In the genomic region with DNA sequence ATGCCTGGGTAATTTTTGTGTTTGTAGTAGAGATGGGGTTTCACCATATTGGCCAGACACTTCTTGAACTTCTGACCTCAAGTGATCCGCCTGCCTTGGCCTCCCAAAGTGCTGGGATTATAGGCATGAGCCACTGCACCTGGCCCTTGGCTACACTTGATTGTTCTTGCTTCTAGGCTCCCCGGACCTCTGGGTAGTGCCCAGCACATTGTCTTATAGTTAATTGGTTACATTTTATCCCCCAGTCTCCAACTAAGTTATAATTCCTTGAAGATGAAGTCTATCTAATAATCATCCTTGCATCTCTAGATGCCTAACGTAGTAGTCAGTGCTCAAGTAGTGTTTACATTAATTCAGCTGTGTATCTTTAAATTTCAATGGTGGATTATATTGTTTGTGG, we compare ENCODE assay signal across 22 cellular contexts. TPM values are rescaled to one million over a fixed set of nuclear protein-coding genes. Genes with fewer than 3 reads are reported as not detected.
"Had no signal": no experiment of that assay in that cellular context is flagged by ENCODE, and none has a peak within 500 bp of the region (broad histone marks: within the 10 kb centered on the region; RNA-seq: fewer than 3 reads in every experiment).

No MANE protein-coding gene starts in this region.

- H3K27ac Mint-ChIP-seq: activated CD4-positive, alpha-beta T cell treated with anti-CD3 and anti-CD28 coated beads, Interleukin-2, amount 10 ng/mL, durations not matched to agents 7 days and 5 days; activated CD8-positive, alpha-beta T cell treated with anti-CD3 and anti-CD28 coated beads, Interleukin-2, amount 10 ng/mL, durations not matched to agents 7 days and 5 days; activated naive CD4-positive, alpha-beta T cell treated with anti-CD3 and anti-CD28 coated beads, Interleukin-2, amount 10 ng/mL, durations not matched to agents 7 days and 5 days; activated naive CD8-positive, alpha-beta T cell treated with anti-CD3 and anti-CD28 coated beads, Interleukin-2, amount 50 U/mL, for 24 hours; effector memory CD8-positive, alpha-beta T cell; natural killer cell treated with Interleukin-12 subunit alpha and Interleukin-12 subunit beta and Interleukin-15 and Interleukin-18, amount 100 ng/mL, for 72 hours; stimulated activated naive CD8-positive, alpha-beta T cell treated with anti-CD3 and anti-CD28 coated beads, Interleukin-15, Interleukin-2, amounts not matched to agents 100 ng/mL and 50 ng/mL, for 24 hours had no signal

- H3K4me1 ChIP-seq: parathyroid adenoma had no signal

- H3K36me3 Mint-ChIP-seq: activated naive CD4-positive, alpha-beta T cell treated with anti-CD3 and anti-CD28 coated beads, Interleukin-2, amount 10 ng/mL, durations not matched to agents 7 days and 5 days; natural killer cell treated with Interleukin-12 subunit alpha and Interleukin-12 subunit beta and Interleukin-15 and Interleukin-18, amount 100 ng/mL, for 72 hours had no signal

- H3K4me3 Mint-ChIP-seq: activated CD4-positive, alpha-beta T cell treated with anti-CD3 and anti-CD28 coated beads, Interleukin-2, amount 10 ng/mL, durations not matched to agents 7 days and 5 days; activated CD8-positive, alpha-beta T cell treated with anti-CD3 and anti-CD28 coated beads, Interleukin-2, amount 10 ng/mL, durations not matched to agents 7 days and 5 days; activated naive CD4-positive, alpha-beta T cell treated with anti-CD3 and anti-CD28 coated beads, Interleukin-2, amount 10 ng/mL, durations not matched to agents 7 days and 5 days; activated naive CD8-positive, alpha-beta T cell treated with anti-CD3 and anti-CD28 coated beads, Interleukin-2, amount 50 U/mL, for 24 hours; activated T-cell treated with anti-CD3 and anti-CD28 coated beads, Interleukin-2, amount 50 U/mL, for 4 hours; effector memory CD8-positive, alpha-beta T cell; natural killer cell treated with Interleukin-12 subunit alpha and Interleukin-12 subunit beta and Interleukin-15 and Interleukin-18, amount 100 ng/mL, for 72 hours; stimulated activated naive CD8-positive, alpha-beta T cell treated with anti-CD3 and anti-CD28 coated beads, Interleukin-15, Interleukin-2, amounts not matched to agents 100 ng/mL and 50 ng/mL, for 24 hours had no signal

- H3K9me3 Mint-ChIP-seq: activated CD4-positive, alpha-beta T cell treated with anti-CD3 and anti-CD28 coated beads, Interleukin-2, amount 10 ng/mL, durations not matched to agents 7 days and 5 days; activated naive CD4-positive, alpha-beta T cell treated with anti-CD3 and anti-CD28 coated beads, Interleukin-2, amount 10 ng/mL, durations not matched to agents 7 days and 5 days; activated naive CD8-positive, alpha-beta T cell treated with anti-CD3 and anti-CD28 coated beads, Interleukin-2, amount 50 U/mL, for 24 hours; activated T-cell treated with anti-CD3 and anti-CD28 coated beads, Interleukin-2, amount 50 U/mL, for 4 hours; brain; effector memory CD8-positive, alpha-beta T cell; natural killer cell treated with Interleukin-12 subunit alpha and Interleukin-12 subunit beta and Interleukin-15 and Interleukin-18, amount 100 ng/mL, for 72 hours; stimulated activated naive CD8-positive, alpha-beta T cell treated with anti-CD3 and anti-CD28 coated beads, Interleukin-15, Interleukin-2, amounts not matched to agents 100 ng/mL and 50 ng/mL, for 24 hours had no signal

- H3K4me1 Mint-ChIP-seq: activated CD4-positive, alpha-beta T cell treated with anti-CD3 and anti-CD28 coated beads, Interleukin-2, amount 10 ng/mL, durations not matched to agents 7 days and 5 days; activated naive CD4-positive, alpha-beta T cell treated with anti-CD3 and anti-CD28 coated beads, Interleukin-2, amount 10 ng/mL, durations not matched to agents 7 days and 5 days had no signal

- ATAC-seq: activated CD4-positive, CD25-positive, alpha-beta regulatory T cell treated with anti-CD3 and anti-CD28 coated beads, Interleukin-2, amount 50 U/mL, for 24 hours; activated CD8-positive, alpha-beta T cell treated with anti-CD3 and anti-CD28 coated beads, Interleukin-2, amount 10 ng/mL, durations not matched to agents 7 days and 5 days; activated naive CD8-positive, alpha-beta T cell treated with anti-CD3 and anti-CD28 coated beads, Interleukin-2, amount 50 U/mL, for 24 hours; activated T-cell treated with anti-CD3 and anti-CD28 coated beads, Interleukin-2, amount 50 U/mL, for 4 hours; effector memory CD8-positive, alpha-beta T cell; natural killer cell treated with Interleukin-12 subunit alpha and Interleukin-12 subunit beta and Interleukin-15 and Interleukin-18, amount 100 ng/mL, for 72 hours had no signal

- H3K27ac ChIP-seq: parathyroid adenoma had no signal

- DNase-seq: activated CD4-positive, alpha-beta T cell treated with anti-CD3 and anti-CD28 coated beads, Interleukin-2, amount 10 ng/mL, durations not matched to agents 7 days and 5 days; activated CD8-positive, alpha-beta memory T cell treated with anti-CD3 and anti-CD28 coated beads, Interleukin-2, amount 50 U/mL, for 4 hours; activated CD8-positive, alpha-beta T cell treated with anti-CD3 and anti-CD28 coated beads, Interleukin-2, amount 10 ng/mL, durations not matched to agents 7 days and 5 days; activated naive CD4-positive, alpha-beta T cell treated with anti-CD3 and anti-CD28 coated beads, Interleukin-2, amount 10 ng/mL, durations not matched to agents 7 days and 5 days; activated naive CD8-positive, alpha-beta T cell treated with anti-CD3 and anti-CD28 coated beads, Interleukin-2, amount 50 U/mL, for 24 hours; activated T-cell treated with anti-CD3 and anti-CD28 coated beads, Interleukin-2, amount 50 U/mL, for 4 hours; anterior cingulate cortex; caudate nucleus; effector memory CD8-positive, alpha-beta T cell; foreskin melanocyte; stimulated activated CD4-positive, alpha-beta T cell treated with anti-CD3 and anti-CD28 coated beads, Interleukin-2, amount 100 ng/mL, for 24 hours had no signal

- H3K27me3 Mint-ChIP-seq: activated CD4-positive, alpha-beta T cell treated with anti-CD3 and anti-CD28 coated beads, Interleukin-2, amount 10 ng/mL, durations not matched to agents 7 days and 5 days; activated naive CD4-positive, alpha-beta T cell treated with anti-CD3 and anti-CD28 coated beads, Interleukin-2, amount 10 ng/mL, durations not matched to agents 7 days and 5 days; brain; effector memory CD8-positive, alpha-beta T cell had no signal

RNA-seq across cellular contexts. Expression of a gene that starts 11.8 kb away (rescaled TPM):
- total RNA-seq: activated CD8-positive, alpha-beta T cell treated with anti-CD3 and anti-CD28 coated beads, Interleukin-2, amount 10 ng/mL, durations not matched to agents 7 days and 5 days had no signal

RNA-seq across cellular contexts. Expression of a gene that starts 21.4 kb away (rescaled TPM):
- total RNA-seq: activated CD4-positive, alpha-beta T cell treated with anti-CD3 and anti-CD28 coated beads, Interleukin-2, amount 10 ng/mL, durations not matched to agents 7 days and 5 days; activated CD8-positive, alpha-beta T cell treated with anti-CD3 and anti-CD28 coated beads, Interleukin-2, amount 10 ng/mL, durations not matched to agents 7 days and 5 days; activated T-cell treated with anti-CD3 and anti-CD28 coated beads, Interleukin-2, amount 50 U/mL, for 4 hours; dermis microvascular lymphatic vessel endothelial cell; fibroblast of lung; kidney epithelial cell; liver; mesenteric fat pad; natural killer cell treated with Interleukin-12 subunit alpha and Interleukin-12 subunit beta and Interleukin-15 and Interleukin-18, amount 100 ng/mL, for 72 hours; T-helper 1 cell treated with Interleukin-12 subunit alpha and Interleukin-12 subunit beta and Interleukin-4 antibody, amounts not matched to agents 30 ng/mL and 1 ng/mL, for 36 hours had no signal
- polyA plus RNA-seq: fibroblast of lung, liver had no signal
